21 cellular contexts compared by ENCODE assay signal in genomic region chr20:59832406-59833156, GRCh38.
DNase-seq lines count a peak whose midpoint lies in the region; ATAC-seq, FAIRE-seq and TF ChIP-seq lines count a peak whose summit lies in the region.
"Had no signal": no experiment of that assay in that cellular context is flagged by ENCODE, and none has a peak within 500 bp of the region (broad histone marks: within the 10 kb centered on the region; RNA-seq: fewer than 3 reads in every experiment).

No MANE protein-coding gene starts in this region.

- peaks cover 46% of the 10 kb centered on the region for H3K27me3 Mint-ChIP-seq in stimulated activated naive CD8-positive, alpha-beta T cell treated with anti-CD3 and anti-CD28 coated beads, Interleukin-15, amount 100 ng/mL, for 72 hours

- H3K27ac Mint-ChIP-seq in stimulated activated naive CD8-positive, alpha-beta T cell treated with anti-CD3 and anti-CD28 coated beads, Interleukin-15, amount 100 ng/mL, for 72 hours, result no peak overlapping the region
- H3K27ac Mint-ChIP-seq: CD4-positive, CD25-positive, alpha-beta regulatory T cell; GM23338 had no signal

- no peak overlapping the region for H3K4me3 Mint-ChIP-seq in stimulated activated naive CD8-positive, alpha-beta T cell treated with anti-CD3 and anti-CD28 coated beads, Interleukin-15, amount 100 ng/mL, for 72 hours
- H3K4me3 Mint-ChIP-seq: CD4-positive, CD25-positive, alpha-beta regulatory T cell; GM23338 had no signal

- peak overlapping the region; percentile 97 for H3K27ac ChIP-seq in RWPE2 (ENCODE audit: poor library complexity, severe bottlenecking)
- H3K27ac ChIP-seq: SJSA1 had no signal

- FAIRE-seq in urothelium cell line (lab: Jason Lieb, UNC), result peak; percentile 13
- FAIRE-seq: GM12878, GM18507, K562 had no signal

- peak; percentile 4 for ATAC-seq in stimulated activated naive CD8-positive, alpha-beta T cell treated with anti-CD3 and anti-CD28 coated beads, Interleukin-15, Interleukin-2, amounts not matched to agents 100 U/mL and 50 U/mL, for 24 hours
- ATAC-seq in stimulated activated naive CD8-positive, alpha-beta T cell treated with anti-CD3 and anti-CD28 coated beads, Interleukin-15, amount 100 ng/mL, for 72 hours, result no peak
- no peak for ATAC-seq in RWPE2 (ENCODE audit: low read depth)
- no peak for ATAC-seq in left lobe of liver
- ATAC-seq: GM12878, K562 had no signal

- H3K36me3 ChIP-seq in RWPE2 (ENCODE audit: low read depth), result 0 out of 2 replicates have a peak, but pooled peaks cover 4% of the 10 kb centered on the region
- H3K36me3 ChIP-seq: SJSA1 had no signal

- TF ChIP-seq CTCF in RWPE2 (IDR thresholded peaks at IDR 0.05; ENCODE audit: poor library complexity, severe bottlenecking), result no peak

- peaks cover 7% of the 10 kb centered on the region for H3K4me1 Mint-ChIP-seq in stimulated activated naive CD8-positive, alpha-beta T cell treated with anti-CD3 and anti-CD28 coated beads, Interleukin-15, amount 100 ng/mL, for 72 hours

- no peaks in the 10 kb centered on the region for H3K27me3 ChIP-seq in RWPE2 (ENCODE audit: insufficient read depth, poor library complexity, severe bottlenecking)

- H3K4me1 ChIP-seq in RWPE2 (ENCODE audit: insufficient read depth, poor library complexity, severe bottlenecking), result peaks cover 52% of the 10 kb centered on the region

- no peak for DNase-seq in stimulated activated naive CD8-positive, alpha-beta T cell treated with anti-CD3 and anti-CD28 coated beads, Interleukin-15, Interleukin-2, amounts not matched to agents 100 U/mL and 50 U/mL, for 24 hours
- no peak for DNase-seq in stimulated activated naive CD8-positive, alpha-beta T cell treated with anti-CD3 and anti-CD28 coated beads, Interleukin-15, amount 100 ng/mL, for 72 hours
- DNase-seq in RWPE2 (ENCODE audit: low spot score) (no peak), left lobe of liver (ENCODE audit: low spot score) (peak; percentile 31), urothelium cell line (ENCODE audit: low spot score) (no peak), occipital lobe (lab: John Stamatoyannopoulos, UW) (no peak), COLO668 (lab: John Stamatoyannopoulos, UW; ENCODE audit: unreplicated experiment) (no peak), NCI-H2029 treated with DMSO at 0.1 percent for 48 hours (lab: John Stamatoyannopoulos, UW) (no peak)
- DNase-seq: CD4-positive, CD25-positive, alpha-beta regulatory T cell; DMS79; NCI-H1417; NCI-H1930; NCI-H2171; NCI-H69; NK-92 treated with Interleukin-12 subunit alpha and Interleukin-12 subunit beta, amount 100 ng/mL, for 24 hours; OCI-M1 had no signal

- H3K9me3 ChIP-seq in RWPE2 (ENCODE audit: severe bottlenecking), result no peaks in the 10 kb centered on the region
- H3K9me3 ChIP-seq: SJSA1 had no signal

- H3K9me3 Mint-ChIP-seq in stimulated activated naive CD8-positive, alpha-beta T cell treated with anti-CD3 and anti-CD28 coated beads, Interleukin-15, amount 100 ng/mL, for 72 hours, result no peaks in the 10 kb centered on the region
- H3K9me3 Mint-ChIP-seq: GM23338 had no signal

- no peak overlapping the region for H3K4me3 ChIP-seq in RWPE2 (ENCODE audit: severe bottlenecking)
- H3K4me3 ChIP-seq: GM12878, GM23338, K562, SJSA1 had no signal
